8 cellular contexts compared by ENCODE assay signal in the genomic region with DNA sequence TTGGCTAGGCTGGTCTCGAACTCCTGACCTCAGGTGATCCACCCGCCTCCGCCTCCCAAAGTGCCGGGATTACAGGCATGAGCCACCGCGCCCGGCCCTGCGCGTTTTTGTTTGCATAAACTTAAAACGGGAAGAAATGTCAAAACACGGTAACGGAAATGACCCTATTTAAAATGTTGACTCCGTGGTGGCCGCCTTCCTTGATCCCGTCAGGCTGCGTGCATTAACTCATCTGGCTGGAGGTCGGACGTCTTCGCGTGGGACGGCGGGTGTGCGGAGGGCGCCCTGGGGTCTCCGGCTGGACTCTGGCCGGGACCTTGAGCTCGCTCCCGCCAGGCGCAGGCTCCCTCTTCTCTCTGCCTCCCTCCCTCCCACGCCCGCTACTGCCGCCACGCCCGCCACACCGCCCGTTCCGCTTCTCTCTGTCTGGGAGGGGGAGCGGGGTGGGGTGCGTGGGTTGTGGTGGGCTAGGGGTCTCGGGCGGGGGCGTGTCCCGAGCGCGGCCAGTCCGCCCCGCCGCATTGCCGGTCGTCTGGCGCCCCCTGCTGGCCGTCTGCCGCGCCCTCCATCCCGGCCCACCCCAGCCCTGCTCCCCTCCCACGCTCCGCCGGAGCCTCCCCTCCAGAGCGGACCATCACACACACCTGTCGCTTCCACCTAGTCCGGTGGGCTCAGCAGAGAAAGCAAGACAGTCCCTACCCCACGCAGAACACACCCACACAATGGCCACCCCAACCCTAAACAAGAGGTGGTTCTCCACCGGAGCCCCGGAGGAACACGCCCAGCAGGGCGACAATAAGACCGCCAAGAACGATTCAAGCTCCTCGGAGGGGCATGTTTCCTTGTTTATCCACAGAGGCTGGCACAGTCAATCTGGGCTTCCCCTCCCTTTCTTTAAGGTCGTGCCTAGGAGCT.
DNase-seq lines count a peak whose midpoint lies in the region; TF ChIP-seq lines count a peak whose summit lies in the region.

No MANE protein-coding gene starts in this region.

- POLR2A ChIA-PET in HEK293T (lab: Yijun Ruan, JAX), result interaction anchor here (0.7 to 2.2 kb wide), 3 partner anchors 310 to 368 kb away, joined by 3 to 5 read pairs (median 4); partner anchors contain the start of gene NDEL1

- H3K9me3 ChIP-seq in mucosa of rectum (ENCODE audit: control insufficient read depth in 2 of 2, low read length in 2 of 2), result no peaks in the 10 kb centered on the region

- H3K27ac ChIP-seq in mucosa of rectum (ENCODE audit: low read depth in 2 of 2, low read length in 2 of 2), result peak overlapping the region in 1 of 2 donors; percentile 43

- H3K4me3 ChIP-seq in epithelial cell of esophagus (ENCODE audit: low read length) (peak overlapping the region; percentile 49), mucosa of rectum (ENCODE audit: low read length in 2 of 2) (peak overlapping the region; percentile 54 to 73)

- peak overlapping the region; percentile 47 to 50 for H3K9ac ChIP-seq in mucosa of rectum (ENCODE audit: low read depth in 1 of 2, low read length in 2 of 2)

- peaks cover 0 to 4% of the 10 kb centered on the region in 2 donors for H3K4me1 ChIP-seq in mucosa of rectum (ENCODE audit: control insufficient read depth in 2 of 2, insufficient read depth in 2 of 2, low read length in 2 of 2)

- H3K27me3 ChIP-seq in mucosa of rectum (ENCODE audit: control insufficient read depth in 2 of 2, insufficient read depth in 2 of 2, low read length in 2 of 2), result no peaks in the 10 kb centered on the region

- CTCF ChIA-PET in HEK293T (lab: Yijun Ruan, JAX), result interaction anchor here (0.5 to 1.4 kb wide), 8 partner anchors 40 to 579 kb away, joined by 3 to 7 read pairs (median 4); no protein-coding TSS in a partner anchor

- H3K36me3 ChIP-seq in mucosa of rectum (ENCODE audit: control insufficient read depth in 2 of 2, insufficient read depth in 2 of 2, low read length in 2 of 2), result no peaks in the 10 kb centered on the region

- DNase-seq in D341Med (ENCODE audit: low spot score) (peak; percentile 87), HEK293T (ENCODE audit: extremely low spot score) (peak; percentile 89), NCI-H748 treated with DMSO at 0.1 percent for 48 hours (lab: John Stamatoyannopoulos, UW) (peak; percentile 60), epithelial cell of esophagus (ENCODE audit: low read depth) (peak; percentile 45), COR-L47 (lab: John Stamatoyannopoulos, UW) (no peak)
- peak; percentile 84 for DNase-seq in activated CD8-positive, alpha-beta memory T cell treated with anti-CD3 and anti-CD28 coated beads, Interleukin-2, amount 50 U/mL, for 4 hours
- peak; percentile 75 for DNase-seq in stimulated activated CD8-positive, alpha-beta memory T cell treated with anti-CD3 and anti-CD28 coated beads, Interleukin-4, amount 100 ng/mL, for 24 hours (ENCODE audit: low read depth)

- TF ChIP-seq CTCF in epithelial cell of esophagus (IDR thresholded peaks at IDR 0.05; ENCODE audit: insufficient read depth, low read depth, low read length, missing control alignments), result peak; percentile 45

TF ChIP-seq in HEK293T, 16 proteins besides CTCF, POLR2A, EP300 and RAD21:
- TF ChIP-seq L3MBTL2 (conservative IDR thresholded peaks at IDR 0.05), result no peak
- TF ChIP-seq PKNOX1 (IDR thresholded peaks at IDR 0.05), result no peak
- TF ChIP-seq FOXK2 (IDR thresholded peaks at IDR 0.05), result no peak
- no peak for TF ChIP-seq ZNF384 (IDR thresholded peaks at IDR 0.05)
- TF ChIP-seq NFRKB (IDR thresholded peaks at IDR 0.05), result no peak
- TF ChIP-seq BHLHE40 (IDR thresholded peaks at IDR 0.05; ENCODE audit: borderline replicate concordance), result no peak
- no peak for TF ChIP-seq HDGF (IDR thresholded peaks at IDR 0.05; ENCODE audit: borderline replicate concordance)
- TF ChIP-seq LEF1 (IDR thresholded peaks at IDR 0.05; ENCODE audit: borderline replicate concordance), result no peak
- no peak for TF ChIP-seq SUZ12 (IDR thresholded peaks at IDR 0.05)
- no peak for TF ChIP-seq FOXM1 (IDR thresholded peaks at IDR 0.05; ENCODE audit: borderline replicate concordance)
- TF ChIP-seq TARDBP (IDR thresholded peaks at IDR 0.05), result no peak
- no peak for TF ChIP-seq SP1 (IDR thresholded peaks at IDR 0.05)
TF ChIP-seq in HEK293T: peak in this region for 0.
